ENCODE assay signal across 9 cellular contexts in the genomic region with DNA sequence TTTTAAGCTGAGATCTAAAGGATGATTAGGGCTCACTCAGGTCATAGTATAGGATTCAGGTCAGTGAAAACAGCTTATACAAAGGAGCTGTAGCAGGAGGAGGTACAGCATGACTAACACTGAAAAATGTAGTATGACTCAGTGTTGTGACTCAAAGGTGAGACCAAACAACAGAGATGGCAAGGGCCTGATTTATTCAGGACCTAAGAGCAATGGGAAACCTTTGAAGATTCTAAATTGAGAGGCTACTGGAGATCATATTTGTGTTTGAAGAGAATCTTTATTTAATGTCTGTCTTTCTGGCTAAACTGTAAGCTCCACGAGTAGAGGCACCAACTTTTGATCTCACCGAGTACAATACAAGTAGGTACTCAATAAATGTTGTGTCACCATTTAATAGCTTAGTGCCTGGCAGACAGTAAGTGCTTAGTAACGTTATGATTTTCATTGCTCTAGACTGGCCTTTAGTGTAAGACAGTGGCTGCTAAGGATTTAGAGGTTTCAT. TPM values are rescaled to one million over a fixed set of nuclear protein-coding genes. Genes with fewer than 3 reads are reported as not detected.
DNase-seq lines count a peak whose midpoint lies in the region; ATAC-seq, FAIRE-seq and TF ChIP-seq lines count a peak whose summit lies in the region.
"Had no signal": no experiment of that assay in that cellular context is flagged by ENCODE, and none has a peak within 500 bp of the region (broad histone marks: within the 10 kb centered on the region; RNA-seq: fewer than 3 reads in every experiment).

No MANE protein-coding gene starts in this region.

- H3K4me3 ChIP-seq in astrocyte of the cerebellum (ENCODE audit: low read depth, low read length) (no peak overlapping the region), pancreas (no peak overlapping the region), ascending aorta (no peak overlapping the region)

- no peak overlapping the region for H3K27ac ChIP-seq in pancreas
- H3K27ac ChIP-seq in ascending aorta: no peak overlapping the region

- no peaks in the 10 kb centered on the region for H3K27me3 ChIP-seq in pancreas
- no peaks in the 10 kb centered on the region for H3K27me3 ChIP-seq in ascending aorta

- H3K9me3 ChIP-seq in pancreas (no peaks in the 10 kb centered on the region), ascending aorta (no peaks in the 10 kb centered on the region)

- 72 to 80% methylated on average over 3 of the region's 3 CpGs for WGBS in pancreas, 2 donors

- DNase-seq in astrocyte of the cerebellum (ENCODE audit: low read depth) (peak; percentile 60), pancreas (no peak), ascending aorta (ENCODE audit: low spot score in 2 of 2) (no peak), NCI-H446 treated with DMSO at 0.1 percent for 48 hours (lab: John Stamatoyannopoulos, UW) (no peak)
- DNase-seq in stimulated activated naive CD4-positive, alpha-beta T cell (lab: John Stamatoyannopoulos, UW): no peak
- DNase-seq: occipital lobe had no signal

- ATAC-seq in GM18868 (IDR thresholded peaks at IDR 0.05; ENCODE audit: unreplicated experiment) (peak; percentile 99), HG03196 (IDR thresholded peaks at IDR 0.05; ENCODE audit: unreplicated experiment) (peak; percentile 78), pancreas (peak in 3 of 4 donors; percentile 56 to 82 (median 80)), GM19035 (IDR thresholded peaks at IDR 0.05; ENCODE audit: unreplicated experiment) (no peak)

- intact Hi-C loops in pancreas (cut with DNase I): no loop called here
- intact Hi-C loops in ascending aorta (cut with DNase I): no loop called here

- TF ChIP-seq CTCF in astrocyte of the cerebellum (IDR thresholded peaks at IDR 0.05; ENCODE audit: low read depth, low read length, missing control alignments) (no peak), pancreas (IDR thresholded peaks at IDR 0.05) (no peak), ascending aorta (IDR thresholded peaks at IDR 0.05) (no peak)

- no peak for FAIRE-seq in pancreas (lab: Jason Lieb, UNC)

- no peaks in the 10 kb centered on the region for H3K36me3 ChIP-seq in pancreas
- H3K36me3 ChIP-seq in ascending aorta: no peaks in the 10 kb centered on the region

- in situ Hi-C loops in astrocyte of the cerebellum (cut with HindIII; ENCODE audit: low sequenced_read_pairs): no loop called here

- no peaks in the 10 kb centered on the region for H3K4me1 ChIP-seq in pancreas
- no peaks in the 10 kb centered on the region for H3K4me1 ChIP-seq in ascending aorta

RNA-seq across cellular contexts. Expression of a gene that starts 43.5 kb away (rescaled TPM):
- total RNA-seq in pancreas: 1 to 10 TPM; 1.9 to 4.1 (median 2.2) TPM
- 1 to 10 TPM; 1.2 to 1.5 TPM for polyA plus RNA-seq in pancreas
- 1.4 TPM for total RNA-seq in ascending aorta
